28 cellular contexts compared by ENCODE assay signal in the genomic region with DNA sequence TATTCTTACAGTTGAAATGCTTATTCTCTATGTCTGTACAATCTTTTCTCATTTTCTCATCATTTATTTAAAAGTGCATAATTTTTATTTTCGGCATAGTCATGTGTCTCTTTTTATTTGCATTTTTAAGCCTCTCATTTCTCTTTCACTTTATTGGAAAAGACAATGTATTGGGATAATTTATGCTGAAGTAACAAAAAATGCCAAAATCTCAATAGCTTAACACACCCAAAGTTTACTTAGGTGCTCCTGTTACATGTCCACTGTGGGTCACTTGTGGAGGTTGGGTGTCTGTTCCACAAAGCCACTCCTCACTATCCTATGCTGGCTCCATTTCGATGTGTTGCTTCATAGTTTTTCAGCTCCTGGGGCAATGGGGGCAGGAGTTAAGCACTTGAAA.
"Had no signal": no experiment of that assay in that cellular context is flagged by ENCODE, and none has a peak within 500 bp of the region (broad histone marks: within the 10 kb centered on the region; RNA-seq: fewer than 3 reads in every experiment).

No MANE protein-coding gene starts in this region.

- FAIRE-seq: endometrium, endothelial cell of umbilical vein, frontal cortex had no signal

- H3K27me3 ChIP-seq: colonic mucosa, dorsolateral prefrontal cortex, esophagus muscularis mucosa, esophagus squamous epithelium, foreskin keratinocyte, gastrocnemius medialis, gastroesophageal sphincter, heart left ventricle, heart right ventricle, hepatocyte had no signal

- H3K4me3 ChIP-seq: colonic mucosa, coronary artery, dorsolateral prefrontal cortex, esophagus muscularis mucosa, esophagus squamous epithelium, gastrocnemius medialis, gastroesophageal sphincter, heart left ventricle, heart right ventricle, hepatocyte had no signal

- H2AFZ ChIP-seq: hepatocyte had no signal

- H3K79me2 ChIP-seq: hepatocyte had no signal

- H3K4me1 ChIP-seq: colonic mucosa, esophagus squamous epithelium, foreskin keratinocyte, gastrocnemius medialis, gastroesophageal sphincter, heart left ventricle had no signal

- H3K36me3 ChIP-seq: colonic mucosa, esophagus muscularis mucosa, esophagus squamous epithelium, gastrocnemius medialis, gastroesophageal sphincter, heart left ventricle, heart right ventricle had no signal

- H3K9me3 ChIP-seq: colonic mucosa, esophagus muscularis mucosa, esophagus squamous epithelium, gastrocnemius medialis, gastroesophageal sphincter had no signal

- H3K27ac ChIP-seq: colonic mucosa, coronary artery, dorsolateral prefrontal cortex, epithelial cell of prostate, esophagus muscularis mucosa, esophagus squamous epithelium, foreskin keratinocyte, gastrocnemius medialis, gastroesophageal sphincter, heart left ventricle, heart right ventricle, hepatocyte had no signal

- H3K4me2 ChIP-seq: hepatocyte had no signal

- ATAC-seq: effector memory CD8-positive, alpha-beta T cell; esophagus mucosa; foreskin keratinocyte; gastrocnemius medialis; gastroesophageal sphincter; heart left ventricle; heart right ventricle had no signal

- DNase-seq: colonic mucosa; cortex of kidney; dermis blood vessel endothelial cell; dorsolateral prefrontal cortex; effector CD4-positive, alpha-beta T cell; effector CD8-positive, alpha-beta T cell; effector memory CD4-positive, alpha-beta T cell; effector memory CD8-positive, alpha-beta T cell; endodermal cell; erythroblast; esophagus squamous epithelium; foreskin fibroblast; foreskin keratinocyte; foreskin melanocyte; gastrocnemius medialis; glutamatergic neuron; head of caudate nucleus; heart left ventricle; heart right ventricle had no signal
